In the genomic region with DNA sequence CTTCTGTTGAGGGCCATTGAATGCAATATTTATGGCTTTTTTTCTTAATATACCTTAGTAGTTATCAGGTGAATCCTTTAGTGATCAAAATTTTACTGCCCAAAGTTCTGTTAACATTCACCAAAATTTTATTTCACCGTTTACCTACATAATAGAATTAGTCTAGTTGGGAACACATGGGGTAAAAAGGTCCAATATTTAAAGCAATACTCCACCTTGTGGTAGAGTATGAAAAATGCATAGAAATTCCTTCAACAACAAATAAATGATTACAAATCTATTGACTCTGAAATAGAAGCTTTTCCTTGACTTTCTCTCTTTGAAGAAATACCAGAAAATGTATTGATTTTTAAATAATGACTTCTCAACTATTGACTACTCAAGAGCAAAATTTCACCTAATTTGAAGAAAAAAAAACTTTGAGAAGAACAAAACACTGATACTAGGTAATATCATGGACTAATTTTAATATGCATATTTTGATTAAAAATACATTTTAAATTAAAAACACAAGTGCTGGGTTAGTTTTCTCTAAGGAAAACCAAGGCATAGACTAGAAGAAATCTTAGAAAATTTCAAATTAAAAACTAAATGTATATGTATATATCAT, we compare ENCODE assay signal across 1 cellular context.
A peak's percentile ranks its signal among the peaks of the same experiment; 100 is the strongest.
TF ChIP-seq lines count a peak whose summit lies in the region.

No MANE protein-coding gene starts in this region.

TF ChIP-seq in IMR-90, 13 proteins besides CTCF, POLR2A, EP300 and RAD21:
- no peak for TF ChIP-seq BHLHE40 (IDR thresholded peaks at IDR 0.05; ENCODE audit: low read depth, low read length)
- TF ChIP-seq SMC3 (IDR thresholded peaks at IDR 0.05; ENCODE audit: low read depth, low read length) = peak; percentile 45; the same call in 1 of the 2 replicates
